ENCODE assay signal across 1 cellular context in genomic region chr11:123371506-123372297, GRCh38.
TF ChIP-seq lines count a peak whose summit lies in the region.

No MANE protein-coding gene starts in this region.

TF ChIP-seq in H1, 55 proteins besides CTCF, POLR2A, EP300 and RAD21:
- no peak for TF ChIP-seq SRF (IDR thresholded peaks at IDR 0.05; ENCODE audit: low read depth, low read length)
- peak; percentile 79 for TF ChIP-seq MAX (IDR thresholded peaks at IDR 0.05)
- TF ChIP-seq CHD2 (IDR thresholded peaks at IDR 0.05; ENCODE audit: low read length) = no peak
- no peak for TF ChIP-seq E2F6 (IDR thresholded peaks at IDR 0.05)
- TF ChIP-seq RNF2 (IDR thresholded peaks at IDR 0.05; ENCODE audit: borderline replicate concordance, low read depth, low read length, missing control alignments, poor library complexity, severe bottlenecking) = no peak
- no peak for TF ChIP-seq RFX5 (IDR thresholded peaks at IDR 0.05; ENCODE audit: borderline replicate concordance, low read depth, low read length)
- no peak for TF ChIP-seq POLR2AphosphoS5 (IDR thresholded peaks at IDR 0.05; ENCODE audit: low read depth, low read length)
TF ChIP-seq in H1: peak in this region for 1.
